ENCODE assay signal across 27 cellular contexts in genomic region chr3:181383201-181383600, GRCh38.
"Had no signal": no experiment of that assay in that cellular context is flagged by ENCODE, and none has a peak within 500 bp of the region (broad histone marks: within the 10 kb centered on the region; RNA-seq: fewer than 3 reads in every experiment).

No MANE protein-coding gene starts in this region.

- H3K4me1 ChIP-seq: body of pancreas, sigmoid colon, upper lobe of left lung had no signal

- H3K36me3 Mint-ChIP-seq: activated naive CD4-positive, alpha-beta T cell treated with anti-CD3 and anti-CD28 coated beads, Interleukin-2, amount 50 U/mL, for 24 hours; stimulated activated naive B cell treated with anti-CD40 and anti-IgM and Interleukin-4, amounts not matched to agents 10 μg/mL and 1 μg/mL and 100 μg/mL, for 72 hours had no signal

- H3K9me3 ChIP-seq: body of pancreas, thoracic aorta, upper lobe of left lung had no signal

- H3K4me1 Mint-ChIP-seq: activated naive CD4-positive, alpha-beta T cell treated with anti-CD3 and anti-CD28 coated beads, Interleukin-2, amount 50 U/mL, for 24 hours; naive thymus-derived CD4-positive, alpha-beta T cell had no signal

- DNase-seq: activated CD4-positive, alpha-beta T cell treated with anti-CD3 and anti-CD28 coated beads for 1 hour; activated CD4-positive, alpha-beta T cell treated with anti-CD3 and anti-CD28 coated beads, Interleukin-2, amount 50 U/mL, for 1 hour; activated CD8-positive, alpha-beta T cell treated with anti-CD3 and anti-CD28 coated beads, Interleukin-2, amount 10 ng/mL, durations not matched to agents 7 days and 5 days; activated gamma-delta T cell; anterior cingulate cortex; body of pancreas; dermis blood vessel endothelial cell; effector CD8-positive, alpha-beta T cell; erythroblast; foreskin fibroblast; heart right ventricle; kidney; naive thymus-derived CD4-positive, alpha-beta T cell; retina; sigmoid colon; stimulated activated CD4-positive, alpha-beta T cell treated with anti-CD3 and anti-CD28 coated beads, Interleukin-15, amount 100 ng/mL, for 24 hours; stimulated activated CD8-positive, alpha-beta memory T cell treated with anti-CD3 and anti-CD28 coated beads, Interleukin-4, amount 100 ng/mL, for 48 hours; stimulated activated naive B cell treated with anti-CD40 and anti-IgM and Interleukin-4, amounts not matched to agents 10 μg/mL and 1 μg/mL and 100 μg/mL, for 72 hours had no signal

- H3K27ac ChIP-seq: body of pancreas, heart right ventricle, sigmoid colon, thoracic aorta, upper lobe of left lung, VCaP had no signal

- H3K27me3 Mint-ChIP-seq: activated naive CD4-positive, alpha-beta T cell treated with anti-CD3 and anti-CD28 coated beads, Interleukin-2, amount 50 U/mL, for 24 hours; progenitor cell of endocrine pancreas; stimulated activated naive B cell treated with anti-CD40 and anti-IgM and Interleukin-4, amounts not matched to agents 10 μg/mL and 1 μg/mL and 100 μg/mL, for 72 hours had no signal

- FAIRE-seq: kidney had no signal

- H3K4me2 ChIP-seq: smooth muscle cell had no signal

- H3K27me3 ChIP-seq: body of pancreas, heart right ventricle, sigmoid colon, upper lobe of left lung had no signal

- H3K9me3 Mint-ChIP-seq: activated T-helper 1 cell treated with anti-CD3 and anti-CD28 coated beads, Interleukin-12 subunit alpha, Interleukin-12 subunit beta, Interleukin-2, Interleukin-4 antibody, amounts not matched to agents 30 ng/mL and 10 ng/mL and 1 ng/mL, durations not matched to agents 14 hours and 24 hours and 36 hours; T-helper 2 cell treated with Interferon-gamma antibody and Interleukin-4, amounts not matched to agents 5 μg/mL and 100 μg/mL, for 36 hours had no signal

- H3K27ac Mint-ChIP-seq: activated CD8-positive, alpha-beta T cell treated with anti-CD3 and anti-CD28 coated beads, Interleukin-2, amount 10 ng/mL, durations not matched to agents 7 days and 5 days; activated naive CD4-positive, alpha-beta T cell treated with anti-CD3 and anti-CD28 coated beads, Interleukin-2, amount 50 U/mL, for 24 hours; activated T-helper 1 cell treated with anti-CD3 and anti-CD28 coated beads, Interleukin-12 subunit alpha, Interleukin-12 subunit beta, Interleukin-2, Interleukin-4 antibody, amounts not matched to agents 30 ng/mL and 10 ng/mL and 1 ng/mL, durations not matched to agents 14 hours and 24 hours and 36 hours; naive thymus-derived CD4-positive, alpha-beta T cell; progenitor cell of endocrine pancreas; stimulated activated naive B cell treated with anti-CD40 and anti-IgM and Interleukin-4, amounts not matched to agents 10 μg/mL and 1 μg/mL and 100 μg/mL, for 72 hours; T-helper 2 cell treated with Interferon-gamma antibody and Interleukin-4, amounts not matched to agents 5 μg/mL and 100 μg/mL, for 36 hours had no signal

- H3K4me3 ChIP-seq: body of pancreas, heart right ventricle, lung, sigmoid colon, smooth muscle cell, thoracic aorta, upper lobe of left lung had no signal

- H3K4me3 Mint-ChIP-seq: activated CD8-positive, alpha-beta T cell treated with anti-CD3 and anti-CD28 coated beads, Interleukin-2, amount 10 ng/mL, durations not matched to agents 7 days and 5 days; activated naive CD4-positive, alpha-beta T cell treated with anti-CD3 and anti-CD28 coated beads, Interleukin-2, amount 50 U/mL, for 24 hours; activated T-helper 1 cell treated with anti-CD3 and anti-CD28 coated beads, Interleukin-12 subunit alpha, Interleukin-12 subunit beta, Interleukin-2, Interleukin-4 antibody, amounts not matched to agents 30 ng/mL and 10 ng/mL and 1 ng/mL, durations not matched to agents 14 hours and 24 hours and 36 hours; naive thymus-derived CD4-positive, alpha-beta T cell; stimulated activated naive B cell treated with anti-CD40 and anti-IgM and Interleukin-4, amounts not matched to agents 10 μg/mL and 1 μg/mL and 100 μg/mL, for 72 hours; T-helper 2 cell treated with Interferon-gamma antibody and Interleukin-4, amounts not matched to agents 5 μg/mL and 100 μg/mL, for 36 hours had no signal

- H3K36me3 ChIP-seq: heart right ventricle, sigmoid colon, thoracic aorta, upper lobe of left lung had no signal
